Comparison of ENCODE assay signal across 8 cellular contexts in the genomic region with DNA sequence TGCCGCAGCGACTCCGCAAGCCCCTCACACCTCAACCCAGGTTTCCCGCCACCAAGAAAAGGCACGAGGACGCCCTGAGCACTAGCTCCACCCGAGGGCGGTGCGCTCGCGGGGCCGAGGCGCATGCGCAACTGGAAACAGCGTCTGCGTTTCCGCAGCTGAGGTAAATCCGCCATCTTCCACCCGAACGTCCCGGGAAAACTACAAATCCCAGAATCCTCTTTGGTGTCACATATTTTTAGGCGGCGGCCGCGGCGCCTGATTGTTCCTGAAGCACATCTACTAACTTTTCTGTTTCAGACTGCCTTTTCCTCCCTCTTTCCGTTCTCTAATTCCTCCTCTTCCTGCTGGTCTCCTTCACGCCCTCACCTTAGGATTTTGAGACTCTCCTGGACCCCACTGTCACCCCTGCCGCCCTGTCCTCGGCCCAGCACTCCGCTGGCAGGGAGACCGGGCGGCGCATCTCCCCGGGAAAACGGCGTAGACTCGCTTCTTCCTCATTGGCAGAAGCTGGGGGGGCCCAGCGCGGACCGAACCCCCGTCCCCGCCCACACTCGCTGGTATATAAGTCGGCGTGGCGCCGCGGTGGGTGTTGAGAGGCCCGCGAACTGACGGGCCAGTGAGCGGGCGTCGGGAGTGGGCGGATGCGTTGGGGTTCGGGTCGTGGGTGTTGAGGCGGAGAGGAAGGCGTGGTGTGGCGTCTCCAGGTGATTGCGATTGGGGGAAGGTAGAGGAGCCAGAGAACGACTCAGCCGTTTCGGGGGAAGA. TPM values are rescaled to one million over a fixed set of nuclear protein-coding genes. Genes with fewer than 3 reads are reported as not detected.
DNase-seq lines count a peak whose midpoint lies in the region; ATAC-seq and TF ChIP-seq lines count a peak whose summit lies in the region.

A gene with protein sequence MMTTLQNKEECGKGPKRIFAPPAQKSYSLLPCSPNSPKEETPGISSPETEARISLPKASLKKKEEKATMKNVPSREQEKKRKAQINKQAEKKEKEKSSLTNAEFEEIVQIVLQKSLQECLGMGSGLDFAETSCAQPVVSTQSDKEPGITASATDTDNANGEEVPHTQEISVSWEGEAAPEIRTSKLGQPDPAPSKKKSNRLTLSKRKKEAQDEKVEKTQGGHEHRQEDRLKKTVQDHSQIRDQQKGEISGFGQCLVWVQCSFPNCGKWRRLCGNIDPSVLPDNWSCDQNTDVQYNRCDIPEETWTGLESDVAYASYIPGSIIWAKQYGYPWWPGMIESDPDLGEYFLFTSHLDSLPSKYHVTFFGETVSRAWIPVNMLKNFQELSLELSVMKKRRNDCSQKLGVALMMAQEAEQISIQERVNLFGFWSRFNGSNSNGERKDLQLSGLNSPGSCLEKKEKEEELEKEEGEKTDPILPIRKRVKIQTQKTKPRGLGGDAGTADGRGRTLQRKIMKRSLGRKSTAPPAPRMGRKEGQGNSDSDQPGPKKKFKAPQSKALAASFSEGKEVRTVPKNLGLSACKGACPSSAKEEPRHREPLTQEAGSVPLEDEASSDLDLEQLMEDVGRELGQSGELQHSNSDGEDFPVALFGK (minus strand): TSS at position 505 of the 768 bp plus-strand sequence. CDS start 8,054 bp downstream, outside the sequence.

- H3K9ac ChIP-seq in mucosa of stomach (ENCODE audit: low read length), result peak within 1 kb of the TSS; percentile 92

- H3K9me3 ChIP-seq in mucosa of stomach (ENCODE audit: control insufficient read depth, low read length), result no peaks in the 10 kb centered on the region

- no peaks in the 10 kb centered on the region for H3K27me3 ChIP-seq in mucosa of stomach (ENCODE audit: control insufficient read depth, insufficient read depth, low read length)

- in situ Hi-C loops in KBM-7 (cut with MboI; ENCODE audit: low pct_unique_long_range_greater_than_20kb, low sequenced_read_pairs), result no loop called here

- H3K36me3 ChIP-seq in mucosa of stomach (ENCODE audit: control insufficient read depth, insufficient read depth, low read length), result peaks cover 3% of the 10 kb centered on the region

- DNase-seq in DMS153 (lab: John Stamatoyannopoulos, UW), result peak; percentile 97
- DNase-seq in KBM-7, result peak; percentile 97
- DNase-seq in activated T-cell treated with anti-CD3 and anti-CD28 coated beads, Interleukin-2, amount 50 U/mL, for 48 hours, result peak; percentile 98 to 99
- DNase-seq in stimulated activated CD8-positive, alpha-beta memory T cell treated with anti-CD3 and anti-CD28 coated beads, Interleukin-4, amount 100 ng/mL, for 48 hours, result peak; percentile 99

- peaks cover 21% of the 10 kb centered on the region for H3K4me1 ChIP-seq in mucosa of stomach (ENCODE audit: control insufficient read depth, insufficient read depth, low read length)

- ATAC-seq in GM21717 (IDR thresholded peaks at IDR 0.05; ENCODE audit: unreplicated experiment) (peak; percentile 44), esophagus mucosa (peak; percentile 78)

- H3K4me3 ChIP-seq in mucosa of stomach (ENCODE audit: low read length), result peak within 1 kb of the TSS; percentile 64

TF ChIP-seq in PFSK-1, 5 proteins besides CTCF, POLR2A, EP300 and RAD21:
- TF ChIP-seq SIN3A (IDR thresholded peaks at IDR 0.05; ENCODE audit: borderline replicate concordance, insufficient read depth, low read length) (no peak), TAF1 (IDR thresholded peaks at IDR 0.05; ENCODE audit: borderline replicate concordance, insufficient read depth, low read length) (peak; percentile 73; the same call in 1 of the 2 replicates), FOXP2 (optimal IDR thresholded peaks at IDR 0.05; ENCODE audit: borderline replicate concordance, extremely low read depth, extremely low read length, insufficient read depth) (no peak), POLR2AphosphoS5 (IDR thresholded peaks at IDR 0.05; ENCODE audit: low read depth, low read length) (peak; percentile 93)

RNA-seq across cellular contexts. Expression of the gene that starts here (rescaled TPM):
- polyA plus RNA-seq in PFSK-1 (2012; ENCODE audit: insufficient read length, low read depth), result 2.6 TPM
- 1.4 TPM for total RNA-seq in esophagus mucosa

Comparison
In these comparisons a context has a peak if more than half of its experiments do, and no peak if none do; other contexts are left out.
1. Peak in every context shown above with its lines: DNase-seq, ATAC-seq and H3K4me3 ChIP-seq.